8 cellular contexts compared by ENCODE assay signal in genomic region chr12:113152835-113153814, GRCh38. TPM values are rescaled to one million over a fixed set of nuclear protein-coding genes. Genes with fewer than 3 reads are reported as not detected.
DNase-seq lines count a peak whose midpoint lies in the region; ATAC-seq, FAIRE-seq and TF ChIP-seq lines count a peak whose summit lies in the region.

No MANE protein-coding gene starts in this region.

- no peak for ATAC-seq in HG02571 (IDR thresholded peaks at IDR 0.05; ENCODE audit: unreplicated experiment)

- DNase-seq in DMS79 (lab: John Stamatoyannopoulos, UW) (peak; percentile 60), HEK293T (ENCODE audit: extremely low spot score) (peak; percentile 82), NCI-H2107 treated with DMSO at 0.1 percent for 48 hours (lab: John Stamatoyannopoulos, UW; ENCODE audit: unreplicated experiment) (peak; percentile 25), bronchial epithelial cell (ENCODE audit: low read depth) (peak; percentile 60), iris pigment epithelial cell (ENCODE audit: low read depth) (peak; percentile 73), small intestine (peak; percentile 69)

- H3K36me3 ChIP-seq in bronchial epithelial cell (ENCODE audit: control insufficient read depth, insufficient read depth, low read length) (no peaks in the 10 kb centered on the region), small intestine (ENCODE audit: control insufficient read depth in 2 of 2, insufficient read depth in 2 of 2, low read length in 2 of 2) (peaks cover 0 to 7% of the 10 kb centered on the region in 2 donors)

- H3K4me3 ChIP-seq in bronchial epithelial cell (ENCODE audit: low read depth, low read length) (peak overlapping the region; percentile 36), small intestine (ENCODE audit: low read depth in 1 of 2, low read length in 2 of 2) (peak overlapping the region in 1 of 2 donors; percentile 46)

- H3K27ac ChIP-seq in VCaP (peak overlapping the region; percentile 52; the same call in 1 of the 2 replicates), small intestine (ENCODE audit: low read depth in 1 of 2, low read length in 1 of 2) (no peak overlapping the region)

- FAIRE-seq in bronchial epithelial cell (lab: Jason Lieb, UNC): no peak
- no peak for FAIRE-seq in small intestine (lab: Jason Lieb, UNC)

- 6 to 8% (median 7%) methylated on average over 69 to 70 of the region's 70 CpGs for WGBS in small intestine, 3 donors

- CTCF ChIA-PET in HEK293T (lab: Yijun Ruan, JAX): interaction anchor here (0.6 to 2.7 kb wide), 6 partner anchors 12 to 163 kb away, joined by 3 to 7 read pairs (median 3); partner anchors contain the start of gene DDX54

- H3K9me3 ChIP-seq in small intestine (ENCODE audit: control insufficient read depth, low read depth): no peaks in the 10 kb centered on the region

- no peaks in the 10 kb centered on the region for H3K4me1 ChIP-seq in small intestine (ENCODE audit: control insufficient read depth in 2 of 2, insufficient read depth in 1 of 2, low read depth in 1 of 2, low read length in 1 of 2)

- TF ChIP-seq CTCF in VCaP (conservative IDR thresholded peaks at IDR 0.05) (peak; percentile 82), bronchial epithelial cell (IDR thresholded peaks at IDR 0.05; ENCODE audit: insufficient read depth, low read length, severe bottlenecking) (peak; percentile 80)

- POLR2A ChIA-PET in HEK293T (lab: Yijun Ruan, JAX): interaction anchor here (1.0 to 1.2 kb wide), 3 partner anchors 17 to 32 kb away, joined by 3 read pairs; partner anchors contain the start of genes DDX54, RASAL1 and RITA1

- peaks cover 14% of the 10 kb centered on the region for H3K27me3 ChIP-seq in bronchial epithelial cell (ENCODE audit: control insufficient read depth, insufficient read depth, low read length)
- peaks cover 0 to 2% of the 10 kb centered on the region in 2 donors for H3K27me3 ChIP-seq in small intestine (ENCODE audit: control insufficient read depth in 2 of 2, insufficient read depth in 2 of 2, low read length in 2 of 2)

TF ChIP-seq in HEK293T, 16 proteins besides CTCF, POLR2A, EP300 and RAD21:
- TF ChIP-seq L3MBTL2 (conservative IDR thresholded peaks at IDR 0.05) (peak; percentile 83), ZNF384 (IDR thresholded peaks at IDR 0.05) (peak; percentile 43; the same call in 1 of the 2 replicates), LEF1 (IDR thresholded peaks at IDR 0.05; ENCODE audit: borderline replicate concordance) (no peak)

RNA-seq across cellular contexts. Expression of gene CFAP73, which starts 3.6 kb away (rescaled TPM):
- total RNA-seq in bronchial epithelial cell: not detected in 2 replicates
- under 1 TPM in 1 of 3 donors, not detected in 2; 0.19 TPM for polyA plus RNA-seq in small intestine

RNA-seq across cellular contexts. Expression of gene RASAL1, which starts 17.6 kb away (rescaled TPM):
- total RNA-seq in bronchial epithelial cell: 0.26 and 2.3 TPM in 2 replicates
- under 1 TPM in 2 of 3 donors, not detected in 1; 0.16 to 0.81 TPM for polyA plus RNA-seq in small intestine

RNA-seq across cellular contexts. Expression of gene DDX54, which starts 32.2 kb away (rescaled TPM):
- 31.4 and 40.5 TPM in 2 replicates for total RNA-seq in bronchial epithelial cell
- 10 to 100 TPM; 34.9 to 75.6 (median 49.4) TPM for polyA plus RNA-seq in small intestine

RNA-seq across cellular contexts. Expression of gene RITA1, which starts 32.4 kb away (rescaled TPM):
- 14.6 and 17.6 TPM in 2 replicates for total RNA-seq in bronchial epithelial cell
- polyA plus RNA-seq in small intestine: 10 to 100 TPM; 18.8 to 31.5 (median 20.5) TPM

Comparison
In these comparisons a context has a peak if more than half of its experiments do, and no peak if none do; other contexts are left out.
1. DNase-seq: peak in every context shown above with its lines; median percentile 82 in HEK293T; 73 in iris pigment epithelial cell; 69 in small intestine; 60 in DMS79; 60 in bronchial epithelial cell; 25 in NCI-H2107 treated with DMSO at 0.1 percent for 48 hours.